11 cellular contexts compared by ENCODE assay signal in the genomic region with DNA sequence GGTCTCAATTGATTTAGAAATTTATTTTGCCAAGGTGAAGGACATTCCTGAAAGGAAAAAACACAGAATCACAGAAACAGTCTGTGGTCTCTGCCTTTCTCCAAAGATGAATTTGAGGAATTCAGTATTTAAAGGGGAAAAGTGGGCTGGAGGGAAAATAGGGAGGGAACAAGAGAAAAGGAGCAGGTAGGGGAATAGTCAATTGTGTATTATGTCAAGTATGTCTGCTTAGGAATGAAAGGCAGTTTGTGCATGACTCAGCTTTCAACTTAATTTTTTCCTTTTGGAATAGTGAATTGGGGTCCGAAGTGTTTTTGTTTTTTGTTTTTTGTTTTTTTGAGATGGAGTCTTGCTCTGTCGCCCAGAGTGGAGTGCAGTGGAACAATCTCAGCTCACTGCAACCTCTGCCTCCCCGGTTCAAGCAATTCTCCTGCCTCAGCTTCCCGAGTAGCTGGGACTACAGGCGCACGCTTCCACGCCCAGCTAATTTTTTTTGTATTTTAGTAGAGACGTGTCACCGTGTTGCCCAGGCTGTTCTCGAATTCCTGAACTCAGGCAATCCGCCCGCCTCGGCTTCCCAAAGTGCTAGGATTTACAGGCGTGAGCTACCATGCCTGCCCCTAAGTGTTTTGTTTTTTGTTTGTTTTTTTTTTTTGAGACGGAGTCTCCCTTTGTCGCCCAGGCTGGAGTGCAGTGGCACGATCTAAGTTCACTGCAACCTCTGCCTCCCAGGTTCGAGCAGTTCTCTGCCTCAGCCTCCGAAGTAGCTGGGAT.
DNase-seq lines count a peak whose midpoint lies in the region; ATAC-seq and TF ChIP-seq lines count a peak whose summit lies in the region.
"Had no signal": no experiment of that assay in that cellular context is flagged by ENCODE, and none has a peak within 500 bp of the region (broad histone marks: within the 10 kb centered on the region; RNA-seq: fewer than 3 reads in every experiment).

No MANE protein-coding gene starts in this region.

- DNase-seq in activated naive CD4-positive, alpha-beta T cell treated with Interleukin-2 at 50 U/mL for 16 hours, result no peak
- DNase-seq in stimulated activated naive CD8-positive, alpha-beta T cell treated with anti-CD3 and anti-CD28 coated beads, Interleukin-15, amount 100 ng/mL, for 72 hours, result no peak
- no peak for DNase-seq in central memory CD4-positive, alpha-beta T cell
- DNase-seq in cerebellum (ENCODE audit: low spot score) (no peak), mucosa of descending colon (no peak)
- DNase-seq: cortex of kidney; stimulated activated CD4-positive, alpha-beta T cell treated with anti-CD3 and anti-CD28 coated beads, Interleukin-15, amount 100 ng/mL, for 24 hours; stomach had no signal

- no peaks in the 10 kb centered on the region for H3K9me3 Mint-ChIP-seq in activated naive CD4-positive, alpha-beta T cell treated with anti-CD3 and anti-CD28 coated beads, Interleukin-2, amount 50 U/mL, for 24 hours
- no peaks in the 10 kb centered on the region for H3K9me3 Mint-ChIP-seq in stimulated activated naive CD8-positive, alpha-beta T cell treated with anti-CD3 and anti-CD28 coated beads, Interleukin-15, amount 100 ng/mL, for 72 hours

- peak overlapping the region; percentile 96 for H3K4me3 Mint-ChIP-seq in activated naive CD4-positive, alpha-beta T cell treated with anti-CD3 and anti-CD28 coated beads, Interleukin-2, amount 50 U/mL, for 24 hours
- H3K4me3 Mint-ChIP-seq in stimulated activated naive CD8-positive, alpha-beta T cell treated with anti-CD3 and anti-CD28 coated beads, Interleukin-15, amount 100 ng/mL, for 72 hours, result peak overlapping the region; percentile 96 to 97

- H3K36me3 ChIP-seq in SU-DHL-6 (ENCODE audit: low read length), result no peaks in the 10 kb centered on the region
- no peaks in the 10 kb centered on the region for H3K36me3 ChIP-seq in iPS-18a (ENCODE audit: control insufficient read depth, low read depth, low read length)
- peaks cover 3% of the 10 kb centered on the region for H3K36me3 ChIP-seq in mucosa of descending colon (ENCODE audit: low read depth)
- H3K36me3 ChIP-seq: stomach had no signal

- H3K27ac ChIP-seq in SU-DHL-6 (ENCODE audit: low read depth, low read length), result no peak overlapping the region
- no peak overlapping the region for H3K27ac ChIP-seq in iPS-18a (ENCODE audit: low read length)

- H3K4me3 ChIP-seq in SU-DHL-6 (ENCODE audit: insufficient read depth, low read length, poor library complexity, severe bottlenecking) (no peak overlapping the region), iPS-18a (ENCODE audit: low read length) (peak overlapping the region; percentile 91), mucosa of descending colon (no peak overlapping the region)

- no peaks in the 10 kb centered on the region for H3K36me3 Mint-ChIP-seq in activated naive CD4-positive, alpha-beta T cell treated with anti-CD3 and anti-CD28 coated beads, Interleukin-2, amount 50 U/mL, for 24 hours

- peaks cover 27% of the 10 kb centered on the region for H3K79me2 ChIP-seq in SU-DHL-6 (ENCODE audit: insufficient read depth, low read length)

- no peak for TF ChIP-seq CTCF in SU-DHL-6 (IDR thresholded peaks at IDR 0.05; ENCODE audit: insufficient read depth, low read length, poor library complexity, severe bottlenecking)
- no peak for TF ChIP-seq CTCF in mucosa of descending colon (IDR thresholded peaks at IDR 0.05)

- H3K4me2 ChIP-seq in SU-DHL-6 (ENCODE audit: low read depth, low read length, poor library complexity, severe bottlenecking), result peak overlapping the region; percentile 85

- H4K20me1 ChIP-seq in SU-DHL-6 (ENCODE audit: low read depth, low read length), result no peaks in the 10 kb centered on the region

- H3K9me2 ChIP-seq in SU-DHL-6 (replicated peaks; ENCODE audit: insufficient read depth, low read length), result no peaks in the 10 kb centered on the region

- no peaks in the 10 kb centered on the region for H3K27me3 Mint-ChIP-seq in activated naive CD4-positive, alpha-beta T cell treated with anti-CD3 and anti-CD28 coated beads, Interleukin-2, amount 50 U/mL, for 24 hours
- H3K27me3 Mint-ChIP-seq in stimulated activated naive CD8-positive, alpha-beta T cell treated with anti-CD3 and anti-CD28 coated beads, Interleukin-15, amount 100 ng/mL, for 72 hours, result no peaks in the 10 kb centered on the region

- no peak overlapping the region for H2AFZ ChIP-seq in SU-DHL-6 (ENCODE audit: low read depth, low read length, severe bottlenecking)

- peaks cover 17% of the 10 kb centered on the region for H3K4me1 Mint-ChIP-seq in activated naive CD4-positive, alpha-beta T cell treated with anti-CD3 and anti-CD28 coated beads, Interleukin-2, amount 50 U/mL, for 24 hours
- peaks cover 33% of the 10 kb centered on the region for H3K4me1 Mint-ChIP-seq in stimulated activated naive CD8-positive, alpha-beta T cell treated with anti-CD3 and anti-CD28 coated beads, Interleukin-15, amount 100 ng/mL, for 72 hours

- intact Hi-C loops in mucosa of descending colon (cut with DNase I, micrococcal nuclease), result no loop called here

- H3F3A ChIP-seq in SU-DHL-6 (ENCODE audit: insufficient read depth), result peaks cover 2% of the 10 kb centered on the region; the same call in 1 of the 2 replicates

- no peak overlapping the region; the same call in 1 of the 2 replicates for H3K9ac ChIP-seq in SU-DHL-6 (ENCODE audit: low read length)
- peak overlapping the region; percentile 89 for H3K9ac ChIP-seq in iPS-18a (ENCODE audit: low read length)

- H3K27me3 ChIP-seq in SU-DHL-6 (ENCODE audit: low read length) (no peaks in the 10 kb centered on the region), iPS-18a (ENCODE audit: control insufficient read depth, insufficient read depth, low read length) (no peaks in the 10 kb centered on the region)
- H3K27me3 ChIP-seq: stomach had no signal

- H3K9me3 ChIP-seq in SU-DHL-6 (ENCODE audit: insufficient read depth, low read length) (no peaks in the 10 kb centered on the region), iPS-18a (ENCODE audit: control insufficient read depth, low read depth, low read length) (no peaks in the 10 kb centered on the region), mucosa of descending colon (no peaks in the 10 kb centered on the region)
- H3K9me3 ChIP-seq: stomach had no signal

- H3K27ac Mint-ChIP-seq in activated naive CD4-positive, alpha-beta T cell treated with anti-CD3 and anti-CD28 coated beads, Interleukin-2, amount 50 U/mL, for 24 hours, result peak overlapping the region; percentile 59
- H3K27ac Mint-ChIP-seq in stimulated activated naive CD8-positive, alpha-beta T cell treated with anti-CD3 and anti-CD28 coated beads, Interleukin-15, amount 100 ng/mL, for 72 hours, result peak overlapping the region in 1 of 2 donors; percentile 63

- H3K4me1 ChIP-seq in iPS-18a (ENCODE audit: control insufficient read depth, low read depth, low read length) (peaks cover 12% of the 10 kb centered on the region), mucosa of descending colon (ENCODE audit: low read depth) (peaks cover 17% of the 10 kb centered on the region)

- ATAC-seq in stimulated activated naive CD8-positive, alpha-beta T cell treated with anti-CD3 and anti-CD28 coated beads, Interleukin-15, amount 100 ng/mL, for 72 hours, result no peak
- no peak for ATAC-seq in mucosa of descending colon
